Comparison of ENCODE assay signal across 14 cellular contexts in the genomic region with DNA sequence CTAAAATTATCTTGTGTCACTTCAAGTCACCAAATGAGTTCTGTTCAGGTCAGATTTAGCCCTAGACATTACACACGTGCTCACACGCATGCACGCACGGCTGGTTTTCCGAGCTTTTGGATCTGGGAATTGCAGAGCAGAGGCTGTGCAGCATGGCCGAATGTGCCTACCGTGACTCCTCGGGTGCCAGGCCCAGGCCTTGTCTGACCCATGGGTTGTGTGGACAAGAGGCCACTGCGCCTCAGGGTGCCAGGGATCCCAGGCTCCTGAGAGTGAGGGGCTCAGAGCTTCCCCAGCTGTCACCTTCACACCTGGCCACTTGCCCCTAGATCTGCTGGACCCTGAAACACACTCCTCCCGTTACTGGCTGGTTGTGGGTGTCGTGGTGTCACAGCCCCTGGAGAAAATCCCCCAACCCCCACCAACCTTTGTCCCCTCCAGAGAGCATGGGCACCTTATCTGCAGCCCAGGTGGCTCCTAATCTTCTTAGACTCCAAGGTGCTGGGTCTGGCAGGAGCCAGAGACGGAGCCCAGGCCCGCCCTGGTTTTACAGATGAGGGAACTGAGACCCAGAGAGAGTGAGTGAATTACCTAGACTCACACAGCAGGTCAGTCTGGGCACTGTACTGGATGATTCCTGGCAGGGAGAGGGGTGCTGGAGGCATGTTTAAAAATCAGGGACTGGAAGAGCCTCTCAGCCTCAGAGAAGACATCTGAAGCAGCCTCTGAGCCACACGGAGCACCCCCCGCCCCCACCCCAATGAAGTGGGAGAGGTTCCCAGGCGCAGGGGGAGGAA. TPM values are rescaled to one million over a fixed set of nuclear protein-coding genes. Genes with fewer than 3 reads are reported as not detected.
A peak's percentile ranks its signal among the peaks of the same experiment; 100 is the strongest.
DNase-seq lines count a peak whose midpoint lies in the region; ATAC-seq, FAIRE-seq and TF ChIP-seq lines count a peak whose summit lies in the region.
"Had no signal": no experiment of that assay in that cellular context is flagged by ENCODE, and none has a peak within 500 bp of the region (broad histone marks: within the 10 kb centered on the region; RNA-seq: fewer than 3 reads in every experiment).

No MANE protein-coding gene starts in this region.

- H2AFZ ChIP-seq in IMR-90 (replicated peaks; ENCODE audit: low read length, poor library complexity) (peak overlapping the region; percentile 93), Karpas-422 (ENCODE audit: low read length) (no peak overlapping the region)

- intact Hi-C loops in IMR-90 (cut with micrococcal nuclease) (no loop called here), right cardiac atrium (cut with DNase I) (loop anchor here in 3 of 4 donors (5.0 to 10.0 kb wide), 4 partner anchors 78 to 176 kb away; no protein-coding TSS in a partner anchor), prostate gland (cut with DNase I) (no loop called here)

- H3K9me1 ChIP-seq in IMR-90 (ENCODE audit: insufficient read depth, low read length) = peaks cover 12% of the 10 kb centered on the region

- no peaks in the 10 kb centered on the region for H3K36me3 ChIP-seq in IMR-90 (ENCODE audit: control insufficient read depth, insufficient read depth, low read length)
- H3K36me3 ChIP-seq in prostate gland = no peaks in the 10 kb centered on the region
- no peaks in the 10 kb centered on the region for H3K36me3 ChIP-seq in HAP-1 (replicated peaks)
- no peaks in the 10 kb centered on the region for H3K36me3 ChIP-seq in Karpas-422 (ENCODE audit: insufficient read depth, low read length)
- H3K36me3 ChIP-seq: neutrophil had no signal

- no peaks in the 10 kb centered on the region for H3K79me2 ChIP-seq in Karpas-422 (ENCODE audit: low read length)

- BruUV-seq in IMR-90 (replicated peaks; lab: Mats Ljungman, UMichigan) = no TSS peak

- peak overlapping the region; percentile 72 for H4K91ac ChIP-seq in IMR-90 (ENCODE audit: insufficient read depth, low read depth, low read length)

- FAIRE-seq in A549 (lab: Jason Lieb, UNC) = no peak
- FAIRE-seq: GM19239 had no signal

- H3K4me1 ChIP-seq in A549 (peaks cover 41% of the 10 kb centered on the region), IMR-90 (ENCODE audit: control insufficient read depth, insufficient read depth, low read length) (peaks cover 16% of the 10 kb centered on the region), right cardiac atrium (ENCODE audit: control insufficient read depth, insufficient read depth, low read length) (peaks cover 3% of the 10 kb centered on the region), prostate gland (replicated peaks) (peaks cover 15% of the 10 kb centered on the region), HAP-1 (no peaks in the 10 kb centered on the region), Karpas-422 (ENCODE audit: low read length) (peaks cover 4% of the 10 kb centered on the region; the same call in 1 of the 2 replicates)

- H3K14ac ChIP-seq in IMR-90 (replicated peaks; ENCODE audit: low read depth, low read length) = peak overlapping the region; percentile 10

- dilution Hi-C loops in IMR-90 (cut with HindIII; ENCODE audit: low sequenced_read_pairs, unreplicated experiment) = no loop called here

- no peaks in the 10 kb centered on the region for H3K27me3 ChIP-seq in IMR-90 (ENCODE audit: control insufficient read depth, insufficient read depth, low read length)
- no peaks in the 10 kb centered on the region for H3K27me3 ChIP-seq in right cardiac atrium (ENCODE audit: control insufficient read depth, insufficient read depth)
- no peaks in the 10 kb centered on the region for H3K27me3 ChIP-seq in prostate gland (replicated peaks; ENCODE audit: insufficient read depth)
- H3K27me3 ChIP-seq in HAP-1 (ENCODE audit: low read depth) = no peaks in the 10 kb centered on the region
- H3K27me3 ChIP-seq in Karpas-422 (ENCODE audit: low read length) = no peaks in the 10 kb centered on the region

- H3K9me3 ChIP-seq in A549 (no peaks in the 10 kb centered on the region), IMR-90 (ENCODE audit: control insufficient read depth, insufficient read depth, low read length) (no peaks in the 10 kb centered on the region), right cardiac atrium (ENCODE audit: control insufficient read depth, low read length) (no peaks in the 10 kb centered on the region), prostate gland (no peaks in the 10 kb centered on the region), HAP-1 (no peaks in the 10 kb centered on the region), Karpas-422 (ENCODE audit: low read length) (no peaks in the 10 kb centered on the region)
- H3K9me3 ChIP-seq: neutrophil had no signal

- peak overlapping the region; percentile 90 for H4K5ac ChIP-seq in IMR-90 (ENCODE audit: low read depth, low read length)

- H3K27ac ChIP-seq in A549 = peak overlapping the region; percentile 30 to 71; a peak in 4 of 6 replicates
- H3K27ac ChIP-seq in IMR-90 (ENCODE audit: insufficient read depth, low read length) = no peak overlapping the region; the same call in 1 of the 2 replicates
- H3K27ac ChIP-seq in right cardiac atrium (ENCODE audit: low read length) = peak overlapping the region; percentile 63
- peak overlapping the region; percentile 37 to 49 for H3K27ac ChIP-seq in prostate gland
- H3K27ac ChIP-seq in Karpas-422 (ENCODE audit: low read length) = no peak overlapping the region
- H3K27ac ChIP-seq: neutrophil had no signal

- peak overlapping the region; percentile 87 for H2BK20ac ChIP-seq in IMR-90 (ENCODE audit: low read depth, low read length)

- H3K18ac ChIP-seq in IMR-90 (ENCODE audit: low read depth, low read length) = peak overlapping the region; percentile 13; the same call in 1 of the 2 replicates

- 87% methylated on average over 16 of the region's 16 CpGs for WGBS in A549 (ENCODE audit: missing lambda C conversion rate)
- WGBS in IMR-90 (ENCODE audit: extremely low coverage in 2 of 2, insufficient read length in 1 of 2), 2 experiments = 74% methylated on average over 8 of the region's 16 CpGs; no CpG with 5 or more reads in 1 of the 2 experiments
- 64% methylated on average over 16 of the region's 16 CpGs for WGBS in right cardiac atrium
- WGBS in prostate gland = 77% methylated on average over 16 of the region's 16 CpGs

- peak overlapping the region; percentile 66; the same call in 1 of the 2 replicates for H3K23ac ChIP-seq in IMR-90 (ENCODE audit: low read depth, low read length)

- TF ChIP-seq CTCF in A549 (IDR thresholded peaks at IDR 0.05) (no peak), IMR-90 (conservative IDR thresholded peaks at IDR 0.05; ENCODE audit: low read depth, low read length) (no peak), prostate gland (IDR thresholded peaks at IDR 0.05) (no peak)

- in situ Hi-C loops in IMR-90 (cut with MboI; ENCODE audit: low sequenced_read_pairs) (loop anchor here (5.0 kb wide), 2 partner anchors 73 to 173 kb away; no protein-coding TSS in a partner anchor), HAP-1 (cut with MboI; ENCODE audit: low sequenced_read_pairs) (loop anchor here (5.0 kb wide), 1 partner anchor 73 kb away; no protein-coding TSS in a partner anchor)

- H4K8ac ChIP-seq in IMR-90 (ENCODE audit: low read depth in 2 of 2, low read length in 2 of 2) = peak overlapping the region; percentile 94

- TF ChIP-seq POLR2A in A549 (IDR thresholded peaks at IDR 0.05; ENCODE audit: low read length) = no peak
- TF ChIP-seq POLR2A in IMR-90 (IDR thresholded peaks at IDR 0.05; ENCODE audit: low read depth, low read length) = no peak
- no peak for TF ChIP-seq POLR2A in prostate gland (IDR thresholded peaks at IDR 0.05)

- no peaks in the 10 kb centered on the region for H3K9me2 ChIP-seq in Karpas-422 (replicated peaks; ENCODE audit: insufficient read depth, low read length)

- TF ChIP-seq RAD21 in A549 (conservative IDR thresholded peaks at IDR 0.05 in 1 of 2, IDR thresholded peaks at IDR 0.05 in 1 of 2) (no peak), IMR-90 (IDR thresholded peaks at IDR 0.05; ENCODE audit: low read length) (no peak)

- CTCF ChIA-PET in A549 (lab: Yijun Ruan, JAX) (interaction anchor here (6.0 to 35.1 kb wide), 6 partner anchors 15 to 174 kb away, joined by 60 to 1675 read pairs (median 150); a partner anchor contains a TSS), IMR-90 (lab: Yijun Ruan, JAX) (interaction anchor here (1.4 to 2.1 kb wide), 2 partner anchors 82 kb away, joined by 4 to 7 read pairs; no protein-coding TSS in a partner anchor)

- H3K79me1 ChIP-seq in IMR-90 (ENCODE audit: low read depth in 1 of 2, low read length in 2 of 2) = peaks cover 0 to 5% of the 10 kb centered on the region in 2 experiments; a peak in 1 of 4 replicates

- no peak overlapping the region for H2BK5ac ChIP-seq in IMR-90 (ENCODE audit: low read depth, low read length, poor library complexity, severe bottlenecking)

- no peak for TF ChIP-seq EP300 in A549 (IDR thresholded peaks at IDR 0.05)

- H2AK5ac ChIP-seq in IMR-90 (ENCODE audit: low read depth, low read length) = peak overlapping the region; percentile 64

- POLR2A ChIA-PET in A549 (lab: Yijun Ruan, JAX) = no interaction called here
- POLR2A ChIA-PET in IMR-90 (lab: Charles Lee; ENCODE audit: unreplicated experiment) = no interaction called here

- no peaks in the 10 kb centered on the region for H4K20me1 ChIP-seq in IMR-90 (ENCODE audit: insufficient read depth, low read length)
- peaks cover 4% of the 10 kb centered on the region; the same call in 1 of the 2 replicates for H4K20me1 ChIP-seq in Karpas-422 (ENCODE audit: insufficient read depth, low read depth, low read length)

- peak overlapping the region; percentile 73 for H3K4ac ChIP-seq in IMR-90 (ENCODE audit: low read depth, low read length)

- no peak for DNase-seq in A549 (ENCODE audit: low read depth in 1 of 2, low spot score in 1 of 2)
- DNase-seq in IMR-90 = no peak
- DNase-seq in right cardiac atrium = peak in 1 of 3 donors; percentile 64
- no peak for DNase-seq in prostate gland (ENCODE audit: low spot score)
- DNase-seq in HAP-1 (ENCODE audit: low spot score in 2 of 2) = no peak
- no peak for DNase-seq in SHP77 treated with DMSO at 0.1 percent for 48 hours (lab: John Stamatoyannopoulos, UW)
- DNase-seq in OCI-M1 (lab: John Stamatoyannopoulos, UW) = no peak
- DNase-seq in Karpas-422 = no peak
- DNase-seq: NCI-H1105, NCI-H226 had no signal

- H2BK15ac ChIP-seq in IMR-90 (ENCODE audit: low read depth, low read length) = peak overlapping the region; percentile 42; the same call in 2 of the 3 replicates

- H3K4me2 ChIP-seq in A549 = no peak overlapping the region
- 0 out of 2 replicates have a peak overlapping the region, but pooled peaks have one; percentile 28 for H3K4me2 ChIP-seq in IMR-90 (ENCODE audit: low read depth, low read length)
- H3K4me2 ChIP-seq in Karpas-422 (ENCODE audit: low read depth, low read length, poor library complexity, severe bottlenecking) = no peak overlapping the region

- H3K56ac ChIP-seq in IMR-90 (ENCODE audit: extremely low read depth, insufficient read depth, low read length) = peak overlapping the region; percentile 17; the same call in 1 of the 2 replicates

- peak overlapping the region; percentile 88 for H2BK120ac ChIP-seq in IMR-90 (ENCODE audit: low read depth, low read length)

- H2AK9ac ChIP-seq in IMR-90 (replicated peaks; ENCODE audit: low read depth, low read length, poor library complexity) = peak overlapping the region; percentile 71

- H3K9ac ChIP-seq in IMR-90 (ENCODE audit: low read depth, low read length) = no peak overlapping the region
- no peak overlapping the region for H3K9ac ChIP-seq in Karpas-422 (ENCODE audit: low read length)

- H3K4me3 ChIP-seq in A549 (no peak overlapping the region), IMR-90 (ENCODE audit: insufficient read depth, low read depth, low read length) (no peak overlapping the region), right cardiac atrium (ENCODE audit: low read length) (no peak overlapping the region), prostate gland (peak overlapping the region in 1 of 2 donors; percentile 9), HAP-1 (no peak overlapping the region), Karpas-422 (ENCODE audit: low read length) (no peak overlapping the region)

- ATAC-seq in A549 (no peak), IMR-90 (ENCODE audit: low read depth) (no peak; the same call in 1 of the 2 replicates), right cardiac atrium (peak in 1 of 2 donors; percentile 3)
- ATAC-seq: WTC11 had no signal

RNA-seq across cellular contexts. Expression of a gene that starts 56.8 kb away (rescaled TPM):
- polyA plus RNA-seq in A549 (2011; rRNA removed) = 1.8 and 2.6 TPM in 2 replicates
- polyA plus RNA-seq in A549 (2012; cell fraction: cytosol; rRNA removed) = 13.2 and 22.4 TPM in 2 replicates
- 19.3 and 20.6 TPM in 2 replicates for polyA plus RNA-seq in A549 (2012; cell fraction: nucleus; rRNA removed)
- polyA plus RNA-seq in A549 (2017; fragmentation: RNase III; extraction: RNeasy Plus Mini Kit Qiagen cat#74134 plus additional on column Dnase treatment) = 11.1 to 20.7 TPM (median 20.0 TPM) in 3 replicates
- polyA minus RNA-seq in A549 (2011; rRNA and poly(A)+ RNA removed) = 2.4 and 3.4 TPM in 2 replicates
- 7.8 and 7.9 TPM in 2 replicates for total RNA-seq in IMR-90 (2012; rRNA removed)
- 9.0 and 11.2 TPM in 2 replicates for polyA plus RNA-seq in IMR-90 (2012; rRNA removed)
- polyA plus RNA-seq in IMR-90 (2012; cell fraction: cytosol; rRNA removed) = 6.2 and 7.6 TPM in 2 replicates
- polyA plus RNA-seq in IMR-90 (2012; cell fraction: nucleus; rRNA removed; ENCODE audit: low replicate concordance) = 5.0 and 13.0 TPM in 2 replicates
- total RNA-seq in right cardiac atrium = 10 to 100 TPM; 35.7 to 55.5 (median 45.7) TPM
- 57.8 TPM for polyA plus RNA-seq in right cardiac atrium
- total RNA-seq in prostate gland = 10 to 100 TPM; 40.1 to 49.8 TPM
- not detected in 2 replicates for total RNA-seq in Karpas-422 (2014; rRNA removed; shearing (Covaris generic); ENCODE audit: low replicate concordance)
- polyA plus RNA-seq: IgD-negative memory B cell had no signal

Comparison
In these comparisons a context has a peak if more than half of its experiments do, and no peak if none do; other contexts are left out.
1. H3K27ac ChIP-seq: peak in A549 (2 of 2), right cardiac atrium (single experiment) and prostate gland (2 of 2); none in IMR-90 (single experiment) and Karpas-422 (single experiment).
2. intact Hi-C loops: an anchor here in right cardiac atrium (5.0 to 10.0 kb wide); none called in IMR-90 and prostate gland.